In the genomic region with DNA sequence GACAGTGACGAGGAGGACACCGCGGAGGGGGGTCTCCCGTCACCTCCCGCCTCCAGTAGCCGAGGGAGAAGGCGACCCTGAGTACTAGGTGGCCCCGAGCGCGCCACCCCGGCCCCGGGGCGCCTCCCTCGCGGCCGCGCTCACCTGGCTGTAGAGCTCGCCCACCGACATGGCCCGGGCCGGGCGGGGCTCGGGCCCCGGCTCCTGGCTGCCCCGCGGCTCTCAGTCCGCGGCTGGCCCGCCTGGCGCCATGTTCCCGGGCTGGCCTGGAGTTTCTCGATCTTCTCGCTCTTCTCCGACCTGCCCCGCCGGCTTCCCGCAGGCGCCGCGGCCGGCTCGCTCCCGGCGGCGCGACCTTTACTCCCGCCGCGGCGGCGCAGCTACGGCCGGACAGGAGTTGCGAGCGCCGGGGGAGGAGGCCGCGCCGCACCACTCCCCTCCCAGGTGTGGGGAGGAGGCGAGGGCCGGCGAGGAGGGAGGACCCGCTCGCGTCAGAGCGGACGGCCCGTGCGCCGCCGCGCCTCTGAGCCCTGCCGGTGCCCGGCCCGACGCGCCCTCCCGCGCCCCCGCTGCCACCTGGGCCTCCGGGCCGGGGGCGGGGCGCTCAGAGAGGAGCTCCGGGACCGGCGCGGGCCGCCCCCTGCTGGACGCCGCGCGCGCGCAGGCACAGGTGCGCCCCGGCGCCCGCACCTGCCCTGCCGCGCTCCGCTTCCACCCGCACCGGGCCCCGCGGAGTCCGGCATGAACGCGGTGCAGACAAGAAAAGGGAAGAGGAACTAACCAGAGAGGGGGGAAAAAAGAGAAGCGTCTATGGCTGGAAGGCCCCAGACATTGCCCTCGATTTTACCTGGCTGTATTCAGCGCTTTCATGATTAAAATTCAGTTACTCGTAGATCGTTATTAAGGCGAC, we compare ENCODE assay signal across 9 cellular contexts. TPM values are rescaled to one million over a fixed set of nuclear protein-coding genes. Genes with fewer than 3 reads are reported as not detected.
A peak's percentile ranks its signal among the peaks of the same experiment; 100 is the strongest.
DNase-seq lines count a peak whose midpoint lies in the region; ATAC-seq, FAIRE-seq and TF ChIP-seq lines count a peak whose summit lies in the region.
"Had no signal": no experiment of that assay in that cellular context is flagged by ENCODE, and none has a peak within 500 bp of the region (broad histone marks: within the 10 kb centered on the region; RNA-seq: fewer than 3 reads in every experiment).

A gene (minus strand): TSS at position 525 of the 910 bp plus-strand sequence. CDS start 354 bp downstream, at position 171.

- H3K36me3 ChIP-seq in endothelial cell of umbilical vein (ENCODE audit: control insufficient read depth in 2 of 2, extremely low read depth in 1 of 2, insufficient read depth in 2 of 2, low read length in 2 of 2) (no peaks in the 10 kb centered on the region), neural cell (ENCODE audit: insufficient read depth, low read length) (no peaks in the 10 kb centered on the region), thyroid gland (no peaks in the 10 kb centered on the region)

- H3K36me3 Mint-ChIP-seq in activated CD4-positive, alpha-beta memory T cell treated with anti-CD3 and anti-CD28 coated beads, Interleukin-2, amount 10 ng/mL, durations not matched to agents 7 days and 5 days (ENCODE audit: low read depth): no peaks in the 10 kb centered on the region

- H3K9me1 ChIP-seq in endothelial cell of umbilical vein (replicated peaks; ENCODE audit: control insufficient read depth, extremely low read depth, insufficient read depth, low read length): no peaks in the 10 kb centered on the region

- no peaks in the 10 kb centered on the region for H3K9me3 ChIP-seq in endothelial cell of umbilical vein (replicated peaks; ENCODE audit: control insufficient read depth, insufficient read depth, low read length)
- H3K9me3 ChIP-seq in neural cell (ENCODE audit: low read length): no peaks in the 10 kb centered on the region
- H3K9me3 ChIP-seq in thyroid gland: no peaks in the 10 kb centered on the region

- intact Hi-C loops in endothelial cell of umbilical vein (cut with micrococcal nuclease) (no loop called here), thyroid gland (cut with DNase I) (loop anchor here (5.0 kb wide), 1 partner anchor 188 kb away; no protein-coding TSS in a partner anchor)

- no peaks in the 10 kb centered on the region for H3K9me3 Mint-ChIP-seq in activated CD4-positive, alpha-beta memory T cell treated with anti-CD3 and anti-CD28 coated beads, Interleukin-2, amount 10 ng/mL, durations not matched to agents 7 days and 5 days

- no TSS peak for BruUV-seq in endothelial cell of umbilical vein (replicated peaks; lab: Mats Ljungman, UMichigan)

- H3K4me3 ChIP-seq in endothelial cell of umbilical vein (replicated peaks in 1 of 3; ENCODE audit: insufficient read depth in 1 of 3, low read depth in 1 of 3, low read length in 3 of 3) (peak within 1 kb of the TSS in 1 of 3 experiments; percentile 21), neural cell (ENCODE audit: low read length) (peak within 1 kb of the TSS; percentile 66), thyroid gland (replicated peaks in 1 of 3) (peak within 1 kb of the TSS; percentile 24 to 59 (median 48))

- POLR2A ChIA-PET in HEK293T (lab: Yijun Ruan, JAX) (interaction anchor here (0.6 kb wide), 1 partner anchor 9 kb away, joined by 5 read pairs; no protein-coding TSS in a partner anchor), endothelial cell of umbilical vein (lab: Charles Lee) (no interaction called here)
- POLR2A ChIA-PET in activated CD4-positive, alpha-beta memory T cell treated with anti-CD3 and anti-CD28 coated beads, Interleukin-2, amount 10 ng/mL, durations not matched to agents 7 days and 5 days (lab: Charles Lee): no interaction called here

- H2AFZ ChIP-seq in endothelial cell of umbilical vein (ENCODE audit: low read depth, low read length): peak within 1 kb of the TSS; percentile 26
- no peak within 1 kb of the TSS for H2AFZ ChIP-seq in neural cell (ENCODE audit: low read depth, low read length)

- TF ChIP-seq POLR2A in GM12892 (IDR thresholded peaks at IDR 0.05; ENCODE audit: low read depth, low read length) (no peak), endothelial cell of umbilical vein (IDR thresholded peaks at IDR 0.05; ENCODE audit: low read depth, low read length) (no peak), thyroid gland (IDR thresholded peaks at IDR 0.05) (peak; percentile 20 to 93)

- H3K27ac Mint-ChIP-seq in activated CD4-positive, alpha-beta memory T cell treated with anti-CD3 and anti-CD28 coated beads, Interleukin-2, amount 10 ng/mL, durations not matched to agents 7 days and 5 days: no peak within 1 kb of the TSS

- no peak for TF ChIP-seq EP300 in neural cell (conservative IDR thresholded peaks at IDR 0.05; ENCODE audit: poor library complexity, severe bottlenecking)

- H3K27me3 ChIP-seq in endothelial cell of umbilical vein (ENCODE audit: control insufficient read depth in 2 of 2, insufficient read depth in 2 of 2, low read length in 2 of 2): peaks cover 35 to 44% of the 10 kb centered on the region in 2 experiments
- H3K27me3 ChIP-seq in neural cell (ENCODE audit: insufficient read depth, low read depth, low read length): peaks cover 60% of the 10 kb centered on the region
- H3K27me3 ChIP-seq in thyroid gland: no peaks in the 10 kb centered on the region

- peak; percentile 30 for FAIRE-seq in GM12892 (lab: Jason Lieb, UNC)
- no peak for FAIRE-seq in endothelial cell of umbilical vein (lab: Jason Lieb, UNC)

- CTCF ChIA-PET in HEK293T (lab: Yijun Ruan, JAX): interaction anchor here (0.6 to 1.8 kb wide), 5 partner anchors 9 to 141 kb away, joined by 3 to 15 read pairs (median 4); no protein-coding TSS in a partner anchor
- CTCF ChIA-PET in activated CD4-positive, alpha-beta memory T cell treated with anti-CD3 and anti-CD28 coated beads, Interleukin-2, amount 10 ng/mL, durations not matched to agents 7 days and 5 days (lab: Charles Lee): interaction anchor here (0.6 to 2.7 kb wide), 8 partner anchors 9 to 684 kb away, joined by 3 to 18 read pairs (median 4); no protein-coding TSS in a partner anchor
- CTCF ChIA-PET in endothelial cell of umbilical vein (lab: Charles Lee): interaction anchor here (0.7 kb wide), 1 partner anchor 11 kb away, joined by 3 read pairs; no protein-coding TSS in a partner anchor

- H3F3A ChIP-seq in neural cell (ENCODE audit: insufficient read depth, low read length, poor library complexity, severe bottlenecking): no peaks in the 10 kb centered on the region

- peak in 1 of 2 donors; percentile 20 for TF ChIP-seq CTCF in endothelial cell of umbilical vein (IDR thresholded peaks at IDR 0.05; ENCODE audit: extremely low read depth in 1 of 2, insufficient read depth in 1 of 2, low read depth in 1 of 2, low read length in 2 of 2)
- peak; percentile 80 for TF ChIP-seq CTCF in neural cell (IDR thresholded peaks at IDR 0.05; ENCODE audit: poor library complexity, severe bottlenecking)
- TF ChIP-seq CTCF in thyroid gland (IDR thresholded peaks at IDR 0.05): peak in 3 of 6 experiments; percentile 88 to 92 (median 90)

- H4K20me1 ChIP-seq in endothelial cell of umbilical vein (replicated peaks; ENCODE audit: control insufficient read depth, extremely low read depth, insufficient read depth, low read length) (no peaks in the 10 kb centered on the region), neural cell (ENCODE audit: insufficient read depth) (no peaks in the 10 kb centered on the region)

- TF ChIP-seq RAD21 in neural cell (conservative IDR thresholded peaks at IDR 0.05): peak; percentile 72

- no peak for ATAC-seq in GM21619 (IDR thresholded peaks at IDR 0.05; ENCODE audit: unreplicated experiment)

- H3K9ac ChIP-seq in endothelial cell of umbilical vein (replicated peaks; ENCODE audit: extremely low read depth, insufficient read depth, low read length) (no peak within 1 kb of the TSS), neural cell (ENCODE audit: low read length) (peak within 1 kb of the TSS; percentile 30)

- H3K9me2 ChIP-seq in neural cell (ENCODE audit: insufficient read depth, low read length): no peaks in the 10 kb centered on the region

- H3K4me1 ChIP-seq in endothelial cell of umbilical vein (ENCODE audit: control insufficient read depth, extremely low read depth, insufficient read depth, low read length) (no peaks in the 10 kb centered on the region), thyroid gland (peaks cover 22 to 23% of the 10 kb centered on the region in 2 donors)

- H3K79me2 ChIP-seq in endothelial cell of umbilical vein (ENCODE audit: control insufficient read depth, insufficient read depth, low read length) (no peaks in the 10 kb centered on the region), neural cell (replicated peaks; ENCODE audit: insufficient read depth, low read length) (no peaks in the 10 kb centered on the region)

- 2 to 4% methylated on average over 22 to 38 of the region's 115 CpGs for WGBS in thyroid gland, 2 donors

- dilution Hi-C loops in endothelial cell of umbilical vein (cut with MboI; ENCODE audit: extremely low pct_ligation_motif_present, low sequenced_read_pairs): no loop called here

- H3K27me3 Mint-ChIP-seq in activated CD4-positive, alpha-beta memory T cell treated with anti-CD3 and anti-CD28 coated beads, Interleukin-2, amount 10 ng/mL, durations not matched to agents 7 days and 5 days: peaks cover 66% of the 10 kb centered on the region

- H3K4me2 ChIP-seq in endothelial cell of umbilical vein (ENCODE audit: insufficient read depth, low read length) (peak within 1 kb of the TSS; percentile 35), neural cell (ENCODE audit: low read length) (no peak within 1 kb of the TSS)

- H3K4me1 Mint-ChIP-seq in activated CD4-positive, alpha-beta memory T cell treated with anti-CD3 and anti-CD28 coated beads, Interleukin-2, amount 10 ng/mL, durations not matched to agents 7 days and 5 days: peaks cover 11% of the 10 kb centered on the region

- peak; percentile 66 for DNase-seq in GM12892 (ENCODE audit: insufficient read length)
- DNase-seq in HEK293T (ENCODE audit: extremely low spot score): peak; percentile 67
- peak; percentile 47 for DNase-seq in NCI-H146 treated with DMSO at 0.1 percent for 48 hours (lab: John Stamatoyannopoulos, UW; ENCODE audit: unreplicated experiment)
- peak; percentile 36 for DNase-seq in activated CD4-positive, alpha-beta memory T cell treated with anti-CD3 and anti-CD28 coated beads, Interleukin-2, amount 10 ng/mL, durations not matched to agents 7 days and 5 days
- no peak for DNase-seq in endothelial cell of umbilical vein (ENCODE audit: low read depth, low spot score)
- peak; percentile 92 for DNase-seq in thyroid gland

- H3K4me3 Mint-ChIP-seq in activated CD4-positive, alpha-beta memory T cell treated with anti-CD3 and anti-CD28 coated beads, Interleukin-2, amount 10 ng/mL, durations not matched to agents 7 days and 5 days: peak within 1 kb of the TSS; percentile 8

- H3K27ac ChIP-seq in endothelial cell of umbilical vein (ENCODE audit: insufficient read depth, low read depth, low read length) (no peak within 1 kb of the TSS), neural cell (ENCODE audit: low read length) (no peak within 1 kb of the TSS), thyroid gland (peak within 1 kb of the TSS; percentile 56 to 82 (median 60))

RNA-seq across cellular contexts. Expression of the gene that starts here (rescaled TPM):
- polyA plus RNA-seq in GM12892 (2012; ENCODE audit: missing spikeins): 0.28 TPM
- not detected for total RNA-seq in activated CD4-positive, alpha-beta memory T cell treated with anti-CD3 and anti-CD28 coated beads, Interleukin-2, amount 10 ng/mL, durations not matched to agents 7 days and 5 days
- total RNA-seq in endothelial cell of umbilical vein: 1.1 and 1.4 TPM in 2 replicates
- 0.40 and 0.54 TPM in 2 replicates for polyA plus RNA-seq in endothelial cell of umbilical vein
- 0.54 and 0.74 TPM in 2 replicates for polyA plus RNA-seq in endothelial cell of umbilical vein (2011; cell fraction: cytosol; rRNA removed)
- 0.48 and 0.63 TPM in 2 replicates for polyA plus RNA-seq in endothelial cell of umbilical vein (2011; cell fraction: nucleus; rRNA removed)
- 0.70 and 1.2 TPM in 2 replicates for polyA plus RNA-seq in endothelial cell of umbilical vein (2012)
- polyA minus RNA-seq in endothelial cell of umbilical vein: 0.90 TPM in 1 of 2 replicates, not detected in the other
- polyA minus RNA-seq in endothelial cell of umbilical vein (2011; cell fraction: cytosol; rRNA and poly(A)+ RNA removed): 15.4 TPM
- polyA minus RNA-seq in endothelial cell of umbilical vein (2011; cell fraction: nucleus; rRNA and poly(A)+ RNA removed): 0.24 TPM in 1 of 2 replicates, not detected in the other
- 0.38 and 0.42 TPM in 2 replicates for polyA plus RNA-seq in neural cell
- polyA minus RNA-seq in neural cell: 0.73 and 1.3 TPM in 2 replicates
- 100 to 1,000 TPM in 2 of 4 donors, 10 to 100 TPM in 2; 58.2 to 102 (median 89.9) TPM for total RNA-seq in thyroid gland
- total RNA-seq: activated CD8-positive, alpha-beta memory T cell treated with anti-CD3 and anti-CD28 coated beads for 36 hours had no signal

Comparison
In these comparisons a context has a peak if more than half of its experiments do, and no peak if none do; other contexts are left out.
1. RNA of the gene that starts here (total RNA-seq): 58.2 to 102 TPM in thyroid gland; 1.1 to 1.4 TPM in endothelial cell of umbilical vein and not detected in activated CD4-positive, alpha-beta memory T cell treated with anti-CD3 and anti-CD28 coated beads, Interleukin-2, amount 10 ng/mL, durations not matched to agents 7 days and 5 days; every median in the first group is over 10 times any median in the second.
2. Peak in DNase-seq in activated CD4-positive, alpha-beta memory T cell treated with anti-CD3 and anti-CD28 coated beads, Interleukin-2, amount 10 ng/mL, durations not matched to agents 7 days and 5 days; RNA of the gene not detected or under 1 TPM.
3. POLR2A ChIP-seq: peak in thyroid gland (2 of 2); none in GM12892 (single experiment) and endothelial cell of umbilical vein (single experiment).
4. H3K27ac ChIP-seq: peak in thyroid gland (3 of 3); none in endothelial cell of umbilical vein (single experiment) and neural cell (single experiment).